Comparison of ENCODE assay signal across 35 cellular contexts in the genomic region with DNA sequence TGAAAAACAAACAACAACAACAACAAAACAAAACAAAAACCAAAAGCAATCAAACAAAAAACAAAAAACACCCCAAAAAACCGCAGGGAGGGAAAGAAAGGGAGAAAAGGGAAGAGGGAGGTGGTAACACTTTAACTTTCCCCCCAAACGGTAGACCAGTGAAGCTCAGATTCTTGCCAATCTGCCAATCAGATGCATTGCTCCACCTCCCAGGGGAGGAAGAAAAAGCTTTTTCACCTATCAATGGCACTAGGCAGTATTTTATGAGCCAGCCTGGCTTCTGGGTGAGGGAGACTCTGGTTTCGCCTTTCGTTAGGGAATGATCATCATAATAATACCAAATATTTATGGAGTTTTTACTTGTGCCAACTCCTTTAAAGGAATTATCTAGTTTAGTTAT.
"Had no signal": no experiment of that assay in that cellular context is flagged by ENCODE, and none has a peak within 500 bp of the region (broad histone marks: within the 10 kb centered on the region; RNA-seq: fewer than 3 reads in every experiment).

No MANE protein-coding gene starts in this region.

- H3K9me3 Mint-ChIP-seq: activated CD4-positive, alpha-beta memory T cell treated with anti-CD3 and anti-CD28 coated beads, Interleukin-2, amount 10 ng/mL, durations not matched to agents 7 days and 5 days; activated CD4-positive, alpha-beta T cell treated with anti-CD3 and anti-CD28 coated beads, Interleukin-2, amount 10 ng/mL, durations not matched to agents 7 days and 5 days; activated naive CD4-positive, alpha-beta T cell treated with anti-CD3 and anti-CD28 coated beads, Interleukin-2, amount 50 U/mL, for 72 hours; activated naive CD8-positive, alpha-beta T cell treated with anti-CD3 and anti-CD28 coated beads for 36 hours; activated T-cell treated with anti-CD3 and anti-CD28 coated beads, Interleukin-2, amount 50 U/mL, for 4 hours; activated T-cell treated with anti-CD3 and anti-CD28 coated beads, Interleukin-2, amount 50 U/mL, for 72 hours; activated T-helper 1 cell treated with anti-CD3 and anti-CD28 coated beads, Interleukin-12 subunit alpha, Interleukin-12 subunit beta, Interleukin-2, Interleukin-4 antibody, amounts not matched to agents 30 ng/mL and 10 ng/mL and 1 ng/mL, durations not matched to agents 14 hours and 24 hours and 36 hours; activated T-helper 17 cell treated with anti-CD3 and anti-CD28 coated beads, Interleukin-2, amount 50 U/mL, for 72 hours; T-helper 1 cell treated with Interleukin-12 subunit alpha and Interleukin-12 subunit beta and Interleukin-4 antibody, amounts not matched to agents 30 μg/mL and 1 μg/mL, for 36 hours; T-helper 2 cell treated with Interferon-gamma antibody and Interleukin-4, amounts not matched to agents 5 μg/mL and 100 μg/mL, for 36 hours had no signal

- DNase-seq: activated B cell treated with CpG ODN at 0.5 μM for 24 hours; activated CD4-positive, alpha-beta memory T cell treated with anti-CD3 and anti-CD28 coated beads, Interleukin-2, amount 10 ng/mL, durations not matched to agents 7 days and 5 days; activated CD4-positive, alpha-beta T cell treated with anti-CD3 and anti-CD28 coated beads for 36 hours; activated CD4-positive, alpha-beta T cell treated with anti-CD3 and anti-CD28 coated beads for 48 hours; activated CD4-positive, alpha-beta T cell treated with anti-CD3 and anti-CD28 coated beads, Interleukin-2, amount 10 ng/mL, durations not matched to agents 7 days and 5 days; activated CD4-positive, alpha-beta T cell treated with anti-CD3 and anti-CD28 coated beads, Interleukin-2, amount 50 U/mL, for 48 hours; activated CD4-positive, CD25-positive, alpha-beta regulatory T cell treated with anti-CD3 and anti-CD28 coated beads, Interleukin-2, amount 50 U/mL, for 72 hours; activated CD8-positive, alpha-beta memory T cell treated with anti-CD3 and anti-CD28 coated beads for 24 hours; activated CD8-positive, alpha-beta memory T cell treated with anti-CD3 and anti-CD28 coated beads, Interleukin-2, amount 10 ng/mL, durations not matched to agents 7 days and 5 days; activated CD8-positive, alpha-beta T cell treated with anti-CD3 and anti-CD28 coated beads, Interleukin-2, amount 10 ng/mL, durations not matched to agents 7 days and 5 days; activated effector memory CD4-positive, alpha-beta T cell treated with anti-CD3 and anti-CD28 coated beads, Interleukin-2, amount 50 U/mL, for 16 hours; activated gamma-delta T cell treated with Interleukin-2 at 50 U/mL for 16 hours; activated naive CD4-positive, alpha-beta T cell; activated naive CD4-positive, alpha-beta T cell treated with anti-CD3 and anti-CD28 coated beads, Interleukin-2, amount 50 U/mL, for 16 hours; activated naive CD8-positive, alpha-beta T cell treated with anti-CD3 and anti-CD28 coated beads for 36 hours; activated T-cell treated with anti-CD3 and anti-CD28 coated beads for 4 hours; activated T-cell treated with anti-CD3 and anti-CD28 coated beads, Interleukin-2, amount 50 U/mL, for 1 hour; activated T-cell treated with anti-CD3 and anti-CD28 coated beads, Interleukin-2, amount 50 U/mL, for 4 hours; activated T-cell treated with anti-CD3 and anti-CD28 coated beads, Interleukin-2, amount 50 U/mL, for 72 hours; adrenal gland; amniotic stem cell; aorta; body of pancreas; brain microvascular endothelial cell; central memory CD4-positive, alpha-beta T cell; T-helper 1 cell; T-helper 2 cell; T-helper 9 cell; WERI-Rb-1 had no signal

- H3K4me1 Mint-ChIP-seq: activated B cell treated with CpG ODN at 0.5 μM for 24 hours; activated CD4-positive, alpha-beta memory T cell treated with anti-CD3 and anti-CD28 coated beads, Interleukin-2, amount 10 ng/mL, durations not matched to agents 7 days and 5 days; activated CD4-positive, alpha-beta T cell treated with anti-CD3 and anti-CD28 coated beads for 36 hours; activated CD4-positive, alpha-beta T cell treated with anti-CD3 and anti-CD28 coated beads, Interleukin-2, amount 10 ng/mL, durations not matched to agents 7 days and 5 days; activated CD8-positive, alpha-beta memory T cell treated with anti-CD3 and anti-CD28 coated beads, Interleukin-2, amount 10 ng/mL, durations not matched to agents 7 days and 5 days; activated naive CD8-positive, alpha-beta T cell treated with anti-CD3 and anti-CD28 coated beads for 36 hours; activated T-helper 17 cell treated with anti-CD3 and anti-CD28 coated beads, Interleukin-2, amount 50 U/mL, for 72 hours had no signal

- H3K27me3 ChIP-seq: body of pancreas, brain microvascular endothelial cell, breast epithelium had no signal

- H3K4me1 ChIP-seq: adrenal gland, body of pancreas, breast epithelium had no signal

- H3K27ac Mint-ChIP-seq: activated B cell treated with CpG ODN at 0.5 μM for 24 hours; activated CD4-positive, alpha-beta memory T cell treated with anti-CD3 and anti-CD28 coated beads, Interleukin-2, amount 10 ng/mL, durations not matched to agents 7 days and 5 days; activated CD4-positive, alpha-beta T cell treated with anti-CD3 and anti-CD28 coated beads for 36 hours; activated CD4-positive, alpha-beta T cell treated with anti-CD3 and anti-CD28 coated beads, Interleukin-2, amount 10 ng/mL, durations not matched to agents 7 days and 5 days; activated CD8-positive, alpha-beta memory T cell treated with anti-CD3 and anti-CD28 coated beads, Interleukin-2, amount 10 ng/mL, durations not matched to agents 7 days and 5 days; activated CD8-positive, alpha-beta T cell treated with anti-CD3 and anti-CD28 coated beads, Interleukin-2, amount 10 ng/mL, durations not matched to agents 7 days and 5 days; activated naive CD4-positive, alpha-beta T cell treated with anti-CD3 and anti-CD28 coated beads, Interleukin-2, amount 50 U/mL, for 72 hours; activated naive CD8-positive, alpha-beta T cell treated with anti-CD3 and anti-CD28 coated beads for 36 hours; activated T-cell treated with anti-CD3 and anti-CD28 coated beads, Interleukin-2, amount 50 U/mL, for 72 hours; activated T-helper 1 cell treated with anti-CD3 and anti-CD28 coated beads, Interleukin-12 subunit alpha, Interleukin-12 subunit beta, Interleukin-2, Interleukin-4 antibody, amounts not matched to agents 30 ng/mL and 10 ng/mL and 1 ng/mL, durations not matched to agents 14 hours and 24 hours and 36 hours; activated T-helper 17 cell treated with anti-CD3 and anti-CD28 coated beads, Interleukin-2, amount 50 U/mL, for 72 hours; T-helper 1 cell treated with Interleukin-12 subunit alpha and Interleukin-12 subunit beta and Interleukin-4 antibody, amounts not matched to agents 30 μg/mL and 1 μg/mL, for 36 hours; T-helper 2 cell treated with Interferon-gamma antibody and Interleukin-4, amounts not matched to agents 5 μg/mL and 100 μg/mL, for 36 hours had no signal

- H3K36me3 Mint-ChIP-seq: activated CD8-positive, alpha-beta memory T cell treated with anti-CD3 and anti-CD28 coated beads, Interleukin-2, amount 10 ng/mL, durations not matched to agents 7 days and 5 days; activated naive CD4-positive, alpha-beta T cell treated with anti-CD3 and anti-CD28 coated beads, Interleukin-2, amount 50 U/mL, for 72 hours; activated naive CD8-positive, alpha-beta T cell treated with anti-CD3 and anti-CD28 coated beads for 36 hours had no signal

- H3K27ac ChIP-seq: adrenal gland, body of pancreas, brain microvascular endothelial cell, breast epithelium, WERI-Rb-1 had no signal

- H3K27me3 Mint-ChIP-seq: activated CD4-positive, alpha-beta memory T cell treated with anti-CD3 and anti-CD28 coated beads, Interleukin-2, amount 10 ng/mL, durations not matched to agents 7 days and 5 days; activated CD4-positive, alpha-beta T cell treated with anti-CD3 and anti-CD28 coated beads, Interleukin-2, amount 10 ng/mL, durations not matched to agents 7 days and 5 days; activated CD8-positive, alpha-beta memory T cell treated with anti-CD3 and anti-CD28 coated beads, Interleukin-2, amount 10 ng/mL, durations not matched to agents 7 days and 5 days had no signal

- H3K9me3 ChIP-seq: adrenal gland, body of pancreas, breast epithelium had no signal

- ATAC-seq: activated CD4-positive, alpha-beta T cell treated with anti-CD3 and anti-CD28 coated beads for 36 hours; activated CD8-positive, alpha-beta memory T cell treated with anti-CD3 and anti-CD28 coated beads, Interleukin-2, amount 10 ng/mL, durations not matched to agents 7 days and 5 days; activated CD8-positive, alpha-beta T cell treated with anti-CD3 and anti-CD28 coated beads, Interleukin-2, amount 10 ng/mL, durations not matched to agents 7 days and 5 days; activated naive CD4-positive, alpha-beta T cell treated with anti-CD3 and anti-CD28 coated beads, Interleukin-2, amount 50 U/mL, for 72 hours; activated T-cell treated with anti-CD3 and anti-CD28 coated beads, Interleukin-2, amount 50 U/mL, for 4 hours; activated T-cell treated with anti-CD3 and anti-CD28 coated beads, Interleukin-2, amount 50 U/mL, for 72 hours; activated T-helper 17 cell treated with anti-CD3 and anti-CD28 coated beads, Interleukin-2, amount 50 U/mL, for 72 hours; body of pancreas had no signal

- H3K4me3 ChIP-seq: adrenal gland, body of pancreas, breast epithelium had no signal

- H3K36me3 ChIP-seq: adrenal gland, brain microvascular endothelial cell, breast epithelium, WERI-Rb-1 had no signal

- H3K4me3 Mint-ChIP-seq: activated B cell treated with CpG ODN at 0.5 μM for 24 hours; activated CD4-positive, alpha-beta memory T cell treated with anti-CD3 and anti-CD28 coated beads, Interleukin-2, amount 10 ng/mL, durations not matched to agents 7 days and 5 days; activated CD4-positive, alpha-beta T cell treated with anti-CD3 and anti-CD28 coated beads for 36 hours; activated CD4-positive, alpha-beta T cell treated with anti-CD3 and anti-CD28 coated beads, Interleukin-2, amount 10 ng/mL, durations not matched to agents 7 days and 5 days; activated CD8-positive, alpha-beta memory T cell treated with anti-CD3 and anti-CD28 coated beads, Interleukin-2, amount 10 ng/mL, durations not matched to agents 7 days and 5 days; activated CD8-positive, alpha-beta T cell treated with anti-CD3 and anti-CD28 coated beads, Interleukin-2, amount 10 ng/mL, durations not matched to agents 7 days and 5 days; activated naive CD8-positive, alpha-beta T cell treated with anti-CD3 and anti-CD28 coated beads for 36 hours; activated T-cell treated with anti-CD3 and anti-CD28 coated beads, Interleukin-2, amount 50 U/mL, for 4 hours; activated T-cell treated with anti-CD3 and anti-CD28 coated beads, Interleukin-2, amount 50 U/mL, for 72 hours; activated T-helper 1 cell treated with anti-CD3 and anti-CD28 coated beads, Interleukin-12 subunit alpha, Interleukin-12 subunit beta, Interleukin-2, Interleukin-4 antibody, amounts not matched to agents 30 ng/mL and 10 ng/mL and 1 ng/mL, durations not matched to agents 14 hours and 24 hours and 36 hours; activated T-helper 17 cell treated with anti-CD3 and anti-CD28 coated beads, Interleukin-2, amount 50 U/mL, for 72 hours; T-helper 1 cell treated with Interleukin-12 subunit alpha and Interleukin-12 subunit beta and Interleukin-4 antibody, amounts not matched to agents 30 μg/mL and 1 μg/mL, for 36 hours; T-helper 2 cell treated with Interferon-gamma antibody and Interleukin-4, amounts not matched to agents 5 μg/mL and 100 μg/mL, for 36 hours had no signal
